ENCODE assay signal across 8 cellular contexts in the genomic region with DNA sequence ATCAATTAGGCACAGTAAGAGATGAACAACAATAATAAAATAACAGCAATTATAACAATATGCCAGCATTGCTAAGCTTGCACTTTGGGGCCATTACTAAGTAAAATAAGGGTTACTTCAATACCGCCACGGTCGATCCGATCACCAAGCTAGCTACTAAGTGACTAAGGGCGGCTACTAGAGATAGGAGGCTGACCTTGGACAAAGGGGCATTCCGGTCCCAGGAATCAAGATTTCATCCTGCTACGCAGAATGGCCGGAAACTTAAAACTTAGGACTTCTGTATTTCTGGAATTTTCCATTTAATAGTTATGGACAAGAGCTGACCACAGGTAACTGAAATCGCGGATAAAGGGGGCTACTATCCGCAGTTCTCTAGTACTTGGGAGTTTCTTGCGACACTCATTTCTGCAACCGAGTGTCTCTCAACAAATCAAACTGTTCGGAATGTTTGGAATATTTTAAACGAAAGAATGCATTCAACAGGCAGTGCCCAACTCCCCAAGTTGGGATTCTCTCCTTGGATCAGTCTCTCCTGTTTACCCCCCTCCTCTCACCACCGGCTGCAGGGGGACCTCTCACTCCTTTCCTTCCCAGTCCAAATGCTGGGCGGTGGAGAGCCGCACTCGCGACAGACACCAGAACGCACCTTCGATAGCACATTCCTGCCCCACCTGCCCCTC. TPM values are rescaled to one million over a fixed set of nuclear protein-coding genes. Genes with fewer than 3 reads are reported as not detected.
DNase-seq lines count a peak whose midpoint lies in the region; ATAC-seq lines count a peak whose summit lies in the region.

No MANE protein-coding gene starts in this region.

- peaks cover 27% of the 10 kb centered on the region for H3K27me3 Mint-ChIP-seq in activated CD8-positive, alpha-beta memory T cell treated with anti-CD3 and anti-CD28 coated beads, Interleukin-2, amount 10 ng/mL, durations not matched to agents 7 days and 5 days
- no peaks in the 10 kb centered on the region for H3K27me3 Mint-ChIP-seq in activated T-helper 17 cell treated with anti-CD3 and anti-CD28 coated beads, Interleukin-2, amount 50 U/mL, for 72 hours

- intact Hi-C loops in left ventricle myocardium superior (cut with micrococcal nuclease) (no loop called here), sciatic nerve (cut with DNase I) (no loop called here)

- CTCF ChIA-PET in activated CD8-positive, alpha-beta memory T cell treated with anti-CD3 and anti-CD28 coated beads, Interleukin-2, amount 10 ng/mL, durations not matched to agents 7 days and 5 days (lab: Charles Lee): no interaction called here

- no peak for ATAC-seq in activated CD8-positive, alpha-beta memory T cell treated with anti-CD3 and anti-CD28 coated beads, Interleukin-2, amount 10 ng/mL, durations not matched to agents 7 days and 5 days
- no peak for ATAC-seq in activated T-helper 17 cell treated with anti-CD3 and anti-CD28 coated beads, Interleukin-2, amount 50 U/mL, for 72 hours (replicated peaks)
- ATAC-seq in left ventricle myocardium superior (peak; percentile 6), sciatic nerve (peak; percentile 4), GM18502 (IDR thresholded peaks at IDR 0.05; ENCODE audit: poor library complexity, unreplicated experiment) (no peak), GM18907 (IDR thresholded peaks at IDR 0.05; ENCODE audit: unreplicated experiment) (no peak)

- no peak for DNase-seq in activated CD8-positive, alpha-beta memory T cell treated with anti-CD3 and anti-CD28 coated beads, Interleukin-2, amount 10 ng/mL, durations not matched to agents 7 days and 5 days
- DNase-seq in activated CD8-positive, alpha-beta memory T cell treated with anti-CD3 and anti-CD28 coated beads, Interleukin-2, amount 50 U/mL, for 48 hours: no peak
- no peak for DNase-seq in left ventricle myocardium superior
- no peak for DNase-seq in sciatic nerve (ENCODE audit: low spot score)
- no peak for DNase-seq in Kasumi-1 (lab: John Stamatoyannopoulos, UW)

- H3K27ac Mint-ChIP-seq in activated CD8-positive, alpha-beta memory T cell treated with anti-CD3 and anti-CD28 coated beads, Interleukin-2, amount 10 ng/mL, durations not matched to agents 7 days and 5 days: no peak overlapping the region
- peak overlapping the region; percentile 51 for H3K27ac Mint-ChIP-seq in activated T-helper 17 cell treated with anti-CD3 and anti-CD28 coated beads, Interleukin-2, amount 50 U/mL, for 72 hours

- peaks cover 21% of the 10 kb centered on the region for H3K4me1 Mint-ChIP-seq in activated CD8-positive, alpha-beta memory T cell treated with anti-CD3 and anti-CD28 coated beads, Interleukin-2, amount 10 ng/mL, durations not matched to agents 7 days and 5 days
- H3K4me1 Mint-ChIP-seq in activated T-helper 17 cell treated with anti-CD3 and anti-CD28 coated beads, Interleukin-2, amount 50 U/mL, for 72 hours: peaks cover 10% of the 10 kb centered on the region

- H3K9me3 Mint-ChIP-seq in activated CD8-positive, alpha-beta memory T cell treated with anti-CD3 and anti-CD28 coated beads, Interleukin-2, amount 10 ng/mL, durations not matched to agents 7 days and 5 days (ENCODE audit: low read depth): no peaks in the 10 kb centered on the region
- H3K9me3 Mint-ChIP-seq in activated T-helper 17 cell treated with anti-CD3 and anti-CD28 coated beads, Interleukin-2, amount 50 U/mL, for 72 hours: no peaks in the 10 kb centered on the region

- no peaks in the 10 kb centered on the region for H3K36me3 Mint-ChIP-seq in activated CD8-positive, alpha-beta memory T cell treated with anti-CD3 and anti-CD28 coated beads, Interleukin-2, amount 10 ng/mL, durations not matched to agents 7 days and 5 days
- H3K36me3 Mint-ChIP-seq in activated T-helper 17 cell treated with anti-CD3 and anti-CD28 coated beads, Interleukin-2, amount 50 U/mL, for 72 hours (ENCODE audit: low read depth): no peaks in the 10 kb centered on the region

- H3K4me3 Mint-ChIP-seq in activated CD8-positive, alpha-beta memory T cell treated with anti-CD3 and anti-CD28 coated beads, Interleukin-2, amount 10 ng/mL, durations not matched to agents 7 days and 5 days: peak overlapping the region; percentile 82
- peak overlapping the region; percentile 80 for H3K4me3 Mint-ChIP-seq in activated T-helper 17 cell treated with anti-CD3 and anti-CD28 coated beads, Interleukin-2, amount 50 U/mL, for 72 hours

RNA-seq across cellular contexts. Expression of a gene that starts 0.6 kb away (rescaled TPM):
- 1 to 10 TPM; 8.9 to 9.7 TPM for total RNA-seq in activated CD8-positive, alpha-beta memory T cell treated with anti-CD3 and anti-CD28 coated beads, Interleukin-2, amount 10 ng/mL, durations not matched to agents 7 days and 5 days
- total RNA-seq in activated T-helper 17 cell treated with anti-CD3 and anti-CD28 coated beads, Interleukin-2, amount 50 U/mL, for 72 hours: 10 to 100 TPM; 14.4 to 16.3 TPM
- total RNA-seq in left ventricle myocardium superior (68.3 TPM), sciatic nerve (67.8 TPM)

RNA-seq across cellular contexts. Expression of a gene that starts 44.8 kb away (rescaled TPM):
- total RNA-seq in activated CD8-positive, alpha-beta memory T cell treated with anti-CD3 and anti-CD28 coated beads, Interleukin-2, amount 10 ng/mL, durations not matched to agents 7 days and 5 days: 1 to 10 TPM; 4.7 to 5.0 TPM
- total RNA-seq in activated T-helper 17 cell treated with anti-CD3 and anti-CD28 coated beads, Interleukin-2, amount 50 U/mL, for 72 hours: 10 to 100 TPM in 1 of 2 donors, 1 to 10 TPM in 1; 9.7 to 14.7 TPM
- total RNA-seq in left ventricle myocardium superior (1.8 TPM), sciatic nerve (7.8 TPM)

RNA-seq across cellular contexts. Expression of a gene that starts 47.4 kb away (rescaled TPM):
- total RNA-seq in activated CD8-positive, alpha-beta memory T cell treated with anti-CD3 and anti-CD28 coated beads, Interleukin-2, amount 10 ng/mL, durations not matched to agents 7 days and 5 days: not detected
- not detected for total RNA-seq in activated T-helper 17 cell treated with anti-CD3 and anti-CD28 coated beads, Interleukin-2, amount 50 U/mL, for 72 hours
- total RNA-seq in left ventricle myocardium superior (not detected), sciatic nerve (not detected)

Comparison
In these comparisons a context has a peak if more than half of its experiments do, and no peak if none do; other contexts are left out.
1. ATAC-seq: peak in left ventricle myocardium superior (single experiment) and sciatic nerve (single experiment); none in activated CD8-positive, alpha-beta memory T cell treated with anti-CD3 and anti-CD28 coated beads, Interleukin-2, amount 10 ng/mL, durations not matched to agents 7 days and 5 days (single experiment), activated T-helper 17 cell treated with anti-CD3 and anti-CD28 coated beads, Interleukin-2, amount 50 U/mL, for 72 hours (single experiment), GM18502 (single experiment) and GM18907 (single experiment).